1 cellular context compared by ENCODE assay signal in the genomic region with DNA sequence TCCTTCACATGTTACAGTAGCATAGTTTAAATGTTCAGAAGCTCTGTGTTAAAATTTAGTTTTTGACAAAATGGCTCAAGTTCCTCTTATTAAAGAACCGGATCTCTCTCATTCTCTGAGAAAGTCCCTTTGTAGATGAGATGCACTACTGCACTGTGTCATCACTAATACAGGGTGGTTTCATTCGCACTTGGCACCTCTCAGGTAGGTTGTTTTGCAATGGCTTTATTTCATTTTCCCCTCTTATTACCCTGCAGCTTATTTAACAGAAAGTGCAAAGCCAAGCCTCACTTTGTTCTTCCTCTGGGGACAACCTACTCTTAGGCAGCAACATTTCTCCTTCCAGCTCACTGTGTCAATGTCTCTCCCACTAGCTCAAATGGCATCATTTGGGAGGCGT.
TF ChIP-seq lines count a peak whose summit lies in the region.

No MANE protein-coding gene starts in this region.

TF ChIP-seq in GM12878, 131 proteins besides CTCF, POLR2A, EP300 and RAD21 (continued from another document):
- no peak for TF ChIP-seq HDAC6 (IDR thresholded peaks at IDR 0.05; ENCODE audit: unreplicated experiment)
- TF ChIP-seq FOS (IDR thresholded peaks at IDR 0.05; ENCODE audit: borderline replicate concordance, extremely low read depth, insufficient read length): no peak
- no peak for TF ChIP-seq BACH1 (IDR thresholded peaks at IDR 0.05; ENCODE audit: borderline replicate concordance)
- no peak for TF ChIP-seq CBX3 (IDR thresholded peaks at IDR 0.05; ENCODE audit: borderline replicate concordance, low read depth)
- no peak for TF ChIP-seq ASH2L (IDR thresholded peaks at IDR 0.05; ENCODE audit: borderline replicate concordance, low read depth)
- peak; percentile 76 for TF ChIP-seq ZSCAN29 (IDR thresholded peaks at IDR 0.05)
- peak; percentile 65; the same call in 1 of the 2 replicates for TF ChIP-seq ZNF217 (IDR thresholded peaks at IDR 0.05)
- no peak for TF ChIP-seq SRF (IDR thresholded peaks at IDR 0.05; ENCODE audit: low read depth in 2 of 2, low read length in 2 of 2)
- TF ChIP-seq, protein P1, sequence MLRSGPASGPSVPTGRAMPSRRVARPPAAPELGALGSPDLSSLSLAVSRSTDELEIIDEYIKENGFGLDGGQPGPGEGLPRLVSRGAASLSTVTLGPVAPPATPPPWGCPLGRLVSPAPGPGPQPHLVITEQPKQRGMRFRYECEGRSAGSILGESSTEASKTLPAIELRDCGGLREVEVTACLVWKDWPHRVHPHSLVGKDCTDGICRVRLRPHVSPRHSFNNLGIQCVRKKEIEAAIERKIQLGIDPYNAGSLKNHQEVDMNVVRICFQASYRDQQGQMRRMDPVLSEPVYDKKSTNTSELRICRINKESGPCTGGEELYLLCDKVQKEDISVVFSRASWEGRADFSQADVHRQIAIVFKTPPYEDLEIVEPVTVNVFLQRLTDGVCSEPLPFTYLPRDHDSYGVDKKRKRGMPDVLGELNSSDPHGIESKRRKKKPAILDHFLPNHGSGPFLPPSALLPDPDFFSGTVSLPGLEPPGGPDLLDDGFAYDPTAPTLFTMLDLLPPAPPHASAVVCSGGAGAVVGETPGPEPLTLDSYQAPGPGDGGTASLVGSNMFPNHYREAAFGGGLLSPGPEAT (IDR thresholded peaks at IDR 0.05; ENCODE audit: low read depth): peak; percentile 79
- no peak for TF ChIP-seq USF1 (IDR thresholded peaks at IDR 0.05; ENCODE audit: borderline replicate concordance, extremely low read length, insufficient read depth, low read depth, low read length)
- 0 out of 2 replicates have a peak, but pooled peaks have one; percentile 36 for TF ChIP-seq MXI1 (IDR thresholded peaks at IDR 0.05; ENCODE audit: low read depth, low read length)
- TF ChIP-seq ZNF687 (IDR thresholded peaks at IDR 0.05): peak; percentile 61
- peak; percentile 51 to 52; a peak in 2 of 4 replicates for TF ChIP-seq IKZF2 (IDR thresholded peaks at IDR 0.05)
